18 cellular contexts compared by ENCODE assay signal in genomic region chr22:44380716-44381500, GRCh38.
DNase-seq lines count a peak whose midpoint lies in the region; ATAC-seq and TF ChIP-seq lines count a peak whose summit lies in the region.
"Had no signal": no experiment of that assay in that cellular context is flagged by ENCODE, and none has a peak within 500 bp of the region (broad histone marks: within the 10 kb centered on the region; RNA-seq: fewer than 3 reads in every experiment).

No MANE protein-coding gene starts in this region.

- no peak for TF ChIP-seq CTCF in chondrocyte (IDR thresholded peaks at IDR 0.05)

- intact Hi-C loops in posterior cingulate gyrus (cut with DNase I), result no loop called here

- H3K4me1 Mint-ChIP-seq in chondrocyte (ENCODE audit: low read depth), result no peaks in the 10 kb centered on the region

- no peak overlapping the region for H3K4me3 Mint-ChIP-seq in chondrocyte (ENCODE audit: unreplicated experiment)
- H3K4me3 Mint-ChIP-seq: nephron progenitor cell had no signal

- peaks cover 50% of the 10 kb centered on the region for H3K27me3 Mint-ChIP-seq in chondrocyte (ENCODE audit: low read depth)

- H3K9me3 Mint-ChIP-seq in chondrocyte (ENCODE audit: low read depth), result peaks cover 22% of the 10 kb centered on the region

- H3K36me3 Mint-ChIP-seq in chondrocyte (ENCODE audit: low read depth), result peaks cover 3% of the 10 kb centered on the region

- ATAC-seq in GM21390 (IDR thresholded peaks at IDR 0.05; ENCODE audit: unreplicated experiment) (no peak), GM21825 (IDR thresholded peaks at IDR 0.05; ENCODE audit: unreplicated experiment) (no peak), HG03135 (IDR thresholded peaks at IDR 0.05; ENCODE audit: unreplicated experiment) (no peak)
- ATAC-seq: gastroesophageal sphincter, sciatic nerve had no signal

- DNase-seq in COR-L47 (lab: John Stamatoyannopoulos, UW) (peak; percentile 59), NCI-H1694 (lab: John Stamatoyannopoulos, UW) (peak; percentile 25), chondrocyte (ENCODE audit: low spot score) (peak; percentile 54), posterior cingulate gyrus (peak in 7 of 10 donors; percentile 29 to 86 (median 39))
- DNase-seq: activated CD4-positive, CD25-positive, alpha-beta regulatory T cell; activated gamma-delta T cell; DMS79 treated with DMSO at 0.1 percent for 48 hours; mammary epithelial cell; NCI-H2107; nephron progenitor cell; stimulated activated CD4-positive, alpha-beta T cell treated with anti-CD3 and anti-CD28 coated beads, Interleukin-4, amount 100 ng/mL, for 1 hour; stimulated activated CD8-positive, alpha-beta memory T cell treated with anti-CD3 and anti-CD28 coated beads, Interleukin-4, amount 100 ng/mL, for 48 hours; testis had no signal

- no peak overlapping the region for H3K27ac Mint-ChIP-seq in chondrocyte (ENCODE audit: unreplicated experiment)
- H3K27ac Mint-ChIP-seq: nephron progenitor cell had no signal
